ENCODE assay signal across 1 cellular context in the genomic region with DNA sequence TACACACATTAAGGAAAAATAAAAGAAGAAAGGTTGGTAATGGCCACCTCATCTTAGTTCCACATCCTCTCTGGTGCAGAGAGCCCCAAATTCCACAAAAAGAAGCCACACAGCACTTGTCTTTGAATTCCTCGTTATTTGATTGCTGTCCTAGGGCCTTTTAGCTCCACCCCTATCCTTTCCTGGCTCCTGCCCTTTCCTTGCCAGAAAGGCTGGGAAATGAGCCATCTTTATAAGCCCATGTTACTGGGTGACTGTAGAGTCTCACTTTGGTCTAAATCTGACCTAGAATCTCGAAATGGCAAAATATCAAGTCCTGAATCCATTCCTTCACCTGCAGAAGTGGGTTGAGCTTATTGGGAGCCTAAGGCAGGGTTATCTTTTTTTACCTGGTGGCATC.
TF ChIP-seq lines count a peak whose summit lies in the region.

No MANE protein-coding gene starts in this region.

TF ChIP-seq in endothelial cell of umbilical vein, 7 proteins besides CTCF, POLR2A, EP300 and RAD21:
- TF ChIP-seq JUN (IDR thresholded peaks at IDR 0.05; ENCODE audit: borderline replicate concordance, insufficient read depth, insufficient read length, low read depth) = no peak
